Comparison of ENCODE assay signal across 9 cellular contexts in genomic region chr5:24110019-24110615, GRCh38.
DNase-seq lines count a peak whose midpoint lies in the region; ATAC-seq, FAIRE-seq and TF ChIP-seq lines count a peak whose summit lies in the region.
"Had no signal": no experiment of that assay in that cellular context is flagged by ENCODE, and none has a peak within 500 bp of the region (broad histone marks: within the 10 kb centered on the region; RNA-seq: fewer than 3 reads in every experiment).

No MANE protein-coding gene starts in this region.

- no peak for ATAC-seq in GM21786 (IDR thresholded peaks at IDR 0.05; ENCODE audit: unreplicated experiment)
- ATAC-seq in GM21526 (IDR thresholded peaks at IDR 0.05; ENCODE audit: low FRiP score, unreplicated experiment) = no peak
- no peak for ATAC-seq in HG03520 (IDR thresholded peaks at IDR 0.05; ENCODE audit: unreplicated experiment)

- H3K9me3 ChIP-seq in Caco-2 (no peaks in the 10 kb centered on the region), kidney (ENCODE audit: control insufficient read depth in 1 of 2, low read length in 2 of 2) (no peaks in the 10 kb centered on the region)

- no peaks in the 10 kb centered on the region for H3K4me1 Mint-ChIP-seq in Caco-2 (ENCODE audit: low read depth, unreplicated experiment)

- intact Hi-C loops in Caco-2 (cut with micrococcal nuclease; ENCODE audit: unreplicated experiment) = loop anchor here (1.0 to 5.0 kb wide), 4 partner anchors 105 to 758 kb away; no protein-coding TSS in a partner anchor
- intact Hi-C loops in kidney (cut with DNase I) = no loop called here

- no peak overlapping the region for H3K4me3 ChIP-seq in Caco-2 (ENCODE audit: low read depth, low read length)
- H3K4me3 ChIP-seq in LNCaP clone FGC (ENCODE audit: low read depth, low read length) = no peak overlapping the region
- no peak overlapping the region for H3K4me3 ChIP-seq in kidney (ENCODE audit: low read length in 2 of 2)

- H3K4me3 Mint-ChIP-seq in Caco-2 (ENCODE audit: unreplicated experiment) = no peak overlapping the region
- H3K4me3 Mint-ChIP-seq: T-helper 1 cell treated with Interleukin-12 subunit alpha and Interleukin-12 subunit beta and Interleukin-4 antibody, amounts not matched to agents 30 μg/mL and 1 μg/mL, for 36 hours had no signal

- no peaks in the 10 kb centered on the region for H3K9me3 Mint-ChIP-seq in Caco-2 (ENCODE audit: unreplicated experiment)
- H3K9me3 Mint-ChIP-seq: T-helper 1 cell treated with Interleukin-12 subunit alpha and Interleukin-12 subunit beta and Interleukin-4 antibody, amounts not matched to agents 30 μg/mL and 1 μg/mL, for 36 hours had no signal

- H3K36me3 ChIP-seq in Caco-2 (ENCODE audit: control insufficient read depth, insufficient read depth, low read length) = no peaks in the 10 kb centered on the region
- H3K36me3 ChIP-seq in kidney (ENCODE audit: control insufficient read depth in 1 of 2, insufficient read depth in 2 of 2, low read length in 2 of 2) = no peaks in the 10 kb centered on the region

- H3K36me3 Mint-ChIP-seq in Caco-2 (ENCODE audit: insufficient read depth, unreplicated experiment) = no peaks in the 10 kb centered on the region

- H3K27ac Mint-ChIP-seq in Caco-2 (ENCODE audit: unreplicated experiment) = no peak overlapping the region
- H3K27ac Mint-ChIP-seq: T-helper 1 cell treated with Interleukin-12 subunit alpha and Interleukin-12 subunit beta and Interleukin-4 antibody, amounts not matched to agents 30 μg/mL and 1 μg/mL, for 36 hours had no signal

- DNase-seq in Caco-2 (peak in 1 of 2 experiments; percentile 14), LNCaP clone FGC (ENCODE audit: low read depth) (peak; percentile 13), SKM-1 (lab: John Stamatoyannopoulos, UW; ENCODE audit: unreplicated experiment) (peak; percentile 15), kidney (no peak), NCI-H187 treated with DMSO at 0.1 percent for 48 hours (lab: John Stamatoyannopoulos, UW) (no peak)

- no peak overlapping the region for H3K27ac ChIP-seq in kidney (ENCODE audit: low read depth in 2 of 2, low read length in 2 of 2)

- CTCF ChIA-PET in Caco-2 (lab: Charles Lee) = no interaction called here

- no peaks in the 10 kb centered on the region; the same call in 1 of the 2 replicates for H3K27me3 ChIP-seq in Caco-2 (replicated peaks; ENCODE audit: control insufficient read depth, insufficient read depth, low read length)

- FAIRE-seq in kidney (lab: Jason Lieb, UNC) = no peak

- POLR2A ChIA-PET in Caco-2 (lab: Charles Lee) = no interaction called here

- H3K4me1 ChIP-seq in Caco-2 (no peaks in the 10 kb centered on the region), kidney (ENCODE audit: control insufficient read depth in 1 of 2, insufficient read depth in 1 of 2, low read depth in 1 of 2, low read length in 2 of 2) (no peaks in the 10 kb centered on the region)

- no peak overlapping the region for H3K9ac ChIP-seq in kidney (ENCODE audit: low read length in 2 of 2)

- TF ChIP-seq CTCF in Caco-2 (IDR thresholded peaks at IDR 0.05; ENCODE audit: insufficient read depth in 1 of 2, low read depth in 1 of 2, low read length in 1 of 2, severe bottlenecking in 1 of 2, unreplicated experiment in 1 of 2) (peak; percentile 55 to 64), LNCaP clone FGC (IDR thresholded peaks at IDR 0.05; ENCODE audit: control insufficient read depth, extremely low read depth, insufficient read depth) (peak; percentile 91), kidney (IDR thresholded peaks at IDR 0.05; ENCODE audit: borderline replicate concordance, extremely low read depth, insufficient read depth) (peak; percentile 34)

- no peaks in the 10 kb centered on the region for H3K27me3 Mint-ChIP-seq in Caco-2 (ENCODE audit: insufficient read depth, unreplicated experiment)

- no TSS peak for BruUV-seq in Caco-2 (replicated peaks; lab: Mats Ljungman, UMichigan)

Comparison
In these comparisons a context has a peak if more than half of its experiments do, and no peak if none do; other contexts are left out.
1. DNase-seq: peak in LNCaP clone FGC (single experiment) and SKM-1 (single experiment); none in kidney (single experiment) and NCI-H187 treated with DMSO at 0.1 percent for 48 hours (single experiment).
2. CTCF ChIP-seq: peak in every context shown above with its lines; median percentile 91 in LNCaP clone FGC; 60 in Caco-2; 34 in kidney.